ENCODE assay signal across 8 cellular contexts in the genomic region with DNA sequence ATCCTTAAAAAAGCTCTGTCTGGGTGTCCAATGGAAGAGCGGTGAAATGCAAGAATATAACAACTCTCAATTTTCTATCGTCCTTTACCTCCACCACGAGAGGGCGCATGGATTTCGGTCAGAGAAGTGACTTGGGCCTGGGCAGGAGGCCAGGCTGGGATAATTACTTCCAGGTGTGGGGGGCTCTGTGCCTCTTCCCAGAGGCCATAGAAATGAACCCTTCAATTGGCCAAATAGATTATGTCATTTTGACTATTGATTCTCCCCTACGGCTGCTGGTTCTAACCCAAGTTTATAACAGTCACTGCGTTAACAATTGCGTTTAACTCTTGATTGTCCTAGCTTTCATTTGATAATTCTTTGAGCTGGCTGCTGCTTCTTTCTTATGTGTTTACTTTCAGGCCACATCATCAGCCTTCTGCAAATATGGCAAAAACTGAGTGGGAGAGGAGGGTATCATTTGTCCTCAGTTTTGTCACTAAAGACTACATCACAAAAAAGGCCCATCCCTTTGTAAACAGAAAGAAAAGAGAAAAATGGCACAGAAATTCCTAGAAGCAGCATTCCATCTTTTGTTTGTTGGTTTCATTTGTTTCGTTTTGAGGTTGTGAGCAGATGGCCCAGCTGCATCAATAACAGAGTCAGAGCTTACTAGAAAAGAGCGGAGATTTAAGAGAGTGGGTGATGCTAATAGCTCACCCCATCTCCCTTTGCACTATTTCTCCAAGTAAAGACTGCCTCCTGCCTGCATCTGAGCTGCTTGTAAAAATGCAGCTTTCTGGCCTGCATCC. TPM values are rescaled to one million over a fixed set of nuclear protein-coding genes. Genes with fewer than 3 reads are reported as not detected.
DNase-seq lines count a peak whose midpoint lies in the region; ATAC-seq, FAIRE-seq and TF ChIP-seq lines count a peak whose summit lies in the region.

No MANE protein-coding gene starts in this region.

- H3K4me1 ChIP-seq in HepG2 (ENCODE audit: insufficient read depth, low read length) = peaks cover 39% of the 10 kb centered on the region

- H3K4me3 ChIP-seq in choroid plexus epithelial cell (ENCODE audit: low read depth, low read length) (no peak overlapping the region), HepG2 (replicated peaks in 1 of 3; ENCODE audit: insufficient read depth in 1 of 3, low read depth in 2 of 3, low read length in 3 of 3) (peak overlapping the region in 2 of 3 experiments; percentile 2 to 30; a peak in 2 of 6 replicates)

- ATAC-seq in HG02852 (IDR thresholded peaks at IDR 0.05; ENCODE audit: unreplicated experiment) (peak; percentile 64), HepG2 (peak; percentile 82)

- peak; percentile 85 for TF ChIP-seq RAD21 in HepG2 (CRISPR knock-in tag; IDR thresholded peaks at IDR 0.05)

- H3K4me2 ChIP-seq in HepG2 (ENCODE audit: low read depth, low read length) = peak overlapping the region; percentile 65

- BruUV-seq in HepG2 (replicated peaks; lab: Mats Ljungman, UMichigan) = no TSS peak

- in situ Hi-C loops in HepG2 (cut with HindIII; ENCODE audit: extremely low pct_ligation_motif_present, low pct_unique_long_range_greater_than_20kb) = loop anchor here (5.0 kb wide), 1 partner anchor 122 kb away; no protein-coding TSS in a partner anchor

- no peaks in the 10 kb centered on the region for H4K20me1 ChIP-seq in HepG2 (ENCODE audit: insufficient read depth, low read length)

- 17% methylated on average over 8 of the region's 10 CpGs for WGBS in HepG2 (ENCODE audit: low lambda C conversion rate)

- no peak for TF ChIP-seq POLR2A in HepG2 (IDR thresholded peaks at IDR 0.05; ENCODE audit: insufficient read depth in 1 of 2, low read depth in 2 of 2, low read length in 2 of 2)

- H3K9me3 ChIP-seq in HepG2 (ENCODE audit: low read length) = no peaks in the 10 kb centered on the region

- no peaks in the 10 kb centered on the region for H3K36me3 ChIP-seq in HepG2 (replicated peaks in 1 of 2; ENCODE audit: control insufficient read depth in 1 of 2, insufficient read depth in 2 of 2, low read length in 2 of 2)

- TF ChIP-seq EP300 in HepG2 (IDR thresholded peaks at IDR 0.05; ENCODE audit: low read depth in 2 of 2, low read length in 2 of 2) (no peak), HepG2 (CRISPR knock-in tag; IDR thresholded peaks at IDR 0.05; ENCODE audit: borderline replicate concordance) (no peak)

- CTCF ChIA-PET in HepG2 (lab: Yijun Ruan, JAX; ENCODE audit: low intra/inter-chr PET ratio, low total read pairs) = interaction anchor here (1.3 to 4.2 kb wide), 3 partner anchors 101 to 124 kb away, joined by 3 to 48 read pairs (median 33); no protein-coding TSS in a partner anchor

- H3K27me3 ChIP-seq in HepG2 (ENCODE audit: control insufficient read depth in 1 of 2, insufficient read depth in 2 of 2, low read length in 2 of 2) = no peaks in the 10 kb centered on the region

- peak; percentile 90 for TF ChIP-seq CTCF in choroid plexus epithelial cell (conservative IDR thresholded peaks at IDR 0.05; ENCODE audit: low read depth, low read length)
- peak; percentile 91 for TF ChIP-seq CTCF in HepG2 (CRISPR knock-in tag; IDR thresholded peaks at IDR 0.05)

- intact Hi-C loops in HepG2 (cut with micrococcal nuclease; ENCODE audit: unreplicated experiment) = loop anchor here (1.0 kb wide), 3 partner anchors 33 to 123 kb away; no protein-coding TSS in a partner anchor

- DNase-seq in CMK (ENCODE audit: low read depth) = peak; percentile 31
- peak; percentile 75 for DNase-seq in NCI-H460 (ENCODE audit: extremely low read depth, low read depth)
- peak; percentile 75 to 82 for DNase-seq in activated CD4-positive, alpha-beta T cell treated with anti-CD3 and anti-CD28 coated beads for 4 hours
- DNase-seq in choroid plexus epithelial cell (ENCODE audit: low read depth) = peak; percentile 89
- peak; percentile 75 for DNase-seq in HepG2 (ENCODE audit: low spot score)
- DNase-seq in stimulated activated CD4-positive, alpha-beta T cell treated with anti-CD3 and anti-CD28 coated beads, Interleukin-4, amount 100 ng/mL, for 4 hours = peak; percentile 55 to 66
- no peak for DNase-seq in NK-92 treated with Interleukin-12 subunit alpha and Interleukin-12 subunit beta, amount 100 ng/mL, for 24 hours (lab: John Stamatoyannopoulos, UW)

- no peak overlapping the region for H3K27ac ChIP-seq in HepG2 (ENCODE audit: extremely low read length, insufficient read depth, low read length)

- H3K9ac ChIP-seq in HepG2 (ENCODE audit: insufficient read depth, low read depth, low read length) = no peak overlapping the region

- POLR2A ChIA-PET in HepG2 (lab: Yijun Ruan, JAX) = interaction anchor here (1.0 to 3.3 kb wide), 8 partner anchors 41 to 122 kb away, joined by 3 to 19 read pairs (median 7); a partner anchor contains a TSS

- H2AFZ ChIP-seq in HepG2 (ENCODE audit: low read length) = no peak overlapping the region

- H3K79me2 ChIP-seq in HepG2 (ENCODE audit: insufficient read depth, low read length) = no peaks in the 10 kb centered on the region

- peak; percentile 58 for FAIRE-seq in HepG2 (lab: Jason Lieb, UNC)

TF ChIP-seq in HepG2, 621 proteins besides CTCF, POLR2A, EP300 and RAD21 (continues in another document):
- TF ChIP-seq SAP130 (CRISPR knock-in tag; IDR thresholded peaks at IDR 0.05; ENCODE audit: low read depth) = 0 out of 2 replicates have a peak, but pooled peaks have one; percentile 18
- TF ChIP-seq ZNF7 (CRISPR knock-in tag; IDR thresholded peaks at IDR 0.05) = no peak
- peak; percentile 13; the same call in 1 of the 2 replicates for TF ChIP-seq SIX1 (CRISPR knock-in tag; IDR thresholded peaks at IDR 0.05; ENCODE audit: borderline replicate concordance)
- peak; percentile 97 for TF ChIP-seq SMC3 (IDR thresholded peaks at IDR 0.05; ENCODE audit: low read length)
- TF ChIP-seq SMYD3 (CRISPR knock-in tag; IDR thresholded peaks at IDR 0.05) = no peak
- TF ChIP-seq ZFY (CRISPR knock-in tag; IDR thresholded peaks at IDR 0.05) = peak; percentile 31; the same call in 1 of the 2 replicates
- TF ChIP-seq, protein P1, sequence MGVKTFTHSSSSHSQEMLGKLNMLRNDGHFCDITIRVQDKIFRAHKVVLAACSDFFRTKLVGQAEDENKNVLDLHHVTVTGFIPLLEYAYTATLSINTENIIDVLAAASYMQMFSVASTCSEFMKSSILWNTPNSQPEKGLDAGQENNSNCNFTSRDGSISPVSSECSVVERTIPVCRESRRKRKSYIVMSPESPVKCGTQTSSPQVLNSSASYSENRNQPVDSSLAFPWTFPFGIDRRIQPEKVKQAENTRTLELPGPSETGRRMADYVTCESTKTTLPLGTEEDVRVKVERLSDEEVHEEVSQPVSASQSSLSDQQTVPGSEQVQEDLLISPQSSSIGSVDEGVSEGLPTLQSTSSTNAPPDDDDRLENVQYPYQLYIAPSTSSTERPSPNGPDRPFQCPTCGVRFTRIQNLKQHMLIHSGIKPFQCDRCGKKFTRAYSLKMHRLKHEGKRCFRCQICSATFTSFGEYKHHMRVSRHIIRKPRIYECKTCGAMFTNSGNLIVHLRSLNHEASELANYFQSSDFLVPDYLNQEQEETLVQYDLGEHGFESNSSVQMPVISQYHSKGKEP (CRISPR knock-in tag; IDR thresholded peaks at IDR 0.05) = no peak
- TF ChIP-seq, protein P2, sequence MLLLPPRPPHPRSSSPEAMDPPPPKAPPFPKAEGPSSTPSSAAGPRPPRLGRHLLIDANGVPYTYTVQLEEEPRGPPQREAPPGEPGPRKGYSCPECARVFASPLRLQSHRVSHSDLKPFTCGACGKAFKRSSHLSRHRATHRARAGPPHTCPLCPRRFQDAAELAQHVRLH (CRISPR knock-in tag; IDR thresholded peaks at IDR 0.05; ENCODE audit: borderline replicate concordance, low read depth) = 0 out of 2 replicates have a peak, but pooled peaks have one; percentile 17
- peak; percentile 50; the same call in 1 of the 2 replicates for TF ChIP-seq ZSCAN31 (CRISPR knock-in tag; IDR thresholded peaks at IDR 0.05; ENCODE audit: low read depth)

RNA-seq across cellular contexts. Expression of a gene that starts 45.4 kb away (rescaled TPM):
- total RNA-seq in NCI-H460 (2014; rRNA removed; shearing (Covaris generic)) = 116 and 123 TPM in 2 replicates
- 53.9 and 86.2 TPM in 2 replicates for polyA plus RNA-seq in NCI-H460 (2014; cell fraction: nucleus; rRNA removed)
- total RNA-seq in HepG2 (2016; rRNA removed; fragmentation: Illumina TruSeq; extraction: Trizol) = 89.0 and 139 TPM in 2 replicates
- total RNA-seq in HepG2 (2016; cell fraction: cytosol; rRNA removed; fragmentation: Illumina TruSeq; extraction: Trizol; ENCODE audit: low read depth) = 22.0 and 24.1 TPM in 2 replicates
- total RNA-seq in HepG2 (2016; cell fraction: insoluble cytoplasmic fraction; rRNA removed; fragmentation: Illumina TruSeq; extraction: Trizol) = 87.3 and 135 TPM in 2 replicates
- total RNA-seq in HepG2 (2016; cell fraction: membrane; rRNA removed; fragmentation: Illumina TruSeq; extraction: Trizol) = 38.7 and 46.1 TPM in 2 replicates
- 78.3 and 83.8 TPM in 2 replicates for total RNA-seq in HepG2 (2016; cell fraction: nucleus; rRNA removed; fragmentation: Illumina TruSeq; extraction: Trizol)
- 77.1 and 92.8 TPM in 2 replicates for polyA plus RNA-seq in HepG2 (2011; rRNA removed)
- 59.0 and 61.6 TPM in 2 replicates for polyA plus RNA-seq in HepG2 (2011; cell fraction: cytosol; rRNA removed)
- 51.2 and 56.7 TPM in 2 replicates for polyA plus RNA-seq in HepG2 (2011; cell fraction: nucleus; rRNA removed)
- polyA plus RNA-seq in HepG2 (2012) = 42.8 and 59.8 TPM in 2 replicates
- 4.2 and 5.3 TPM in 2 replicates for polyA plus RNA-seq in HepG2 (2016; cell fraction: cytosol; fragmentation: Illumina TruSeq; extraction: Trizol; ENCODE audit: low read depth)
- polyA plus RNA-seq in HepG2 (2016; cell fraction: insoluble cytoplasmic fraction; fragmentation: Illumina TruSeq; extraction: Trizol; ENCODE audit: low read depth) = 105 and 109 TPM in 2 replicates
- polyA plus RNA-seq in HepG2 (2016; cell fraction: membrane; fragmentation: Illumina TruSeq; extraction: Trizol; ENCODE audit: low read depth) = 14.8 and 18.1 TPM in 2 replicates
- 89.8 and 90.3 TPM in 2 replicates for polyA plus RNA-seq in HepG2 (2016; cell fraction: nucleus; fragmentation: Illumina TruSeq; extraction: Trizol; ENCODE audit: insufficient read depth, low read depth)
- polyA minus RNA-seq in HepG2 (2011; rRNA and poly(A)+ RNA removed; ENCODE audit: low replicate concordance) = 293 and 343 TPM in 2 replicates
- polyA minus RNA-seq in HepG2 (2011; cell fraction: cytosol; rRNA and poly(A)+ RNA removed) = 57.4 and 58.9 TPM in 2 replicates
- 77.6 and 92.6 TPM in 2 replicates for polyA minus RNA-seq in HepG2 (2011; cell fraction: nucleus; rRNA and poly(A)+ RNA removed)
